ENCODE assay signal across 8 cellular contexts in the genomic region with DNA sequence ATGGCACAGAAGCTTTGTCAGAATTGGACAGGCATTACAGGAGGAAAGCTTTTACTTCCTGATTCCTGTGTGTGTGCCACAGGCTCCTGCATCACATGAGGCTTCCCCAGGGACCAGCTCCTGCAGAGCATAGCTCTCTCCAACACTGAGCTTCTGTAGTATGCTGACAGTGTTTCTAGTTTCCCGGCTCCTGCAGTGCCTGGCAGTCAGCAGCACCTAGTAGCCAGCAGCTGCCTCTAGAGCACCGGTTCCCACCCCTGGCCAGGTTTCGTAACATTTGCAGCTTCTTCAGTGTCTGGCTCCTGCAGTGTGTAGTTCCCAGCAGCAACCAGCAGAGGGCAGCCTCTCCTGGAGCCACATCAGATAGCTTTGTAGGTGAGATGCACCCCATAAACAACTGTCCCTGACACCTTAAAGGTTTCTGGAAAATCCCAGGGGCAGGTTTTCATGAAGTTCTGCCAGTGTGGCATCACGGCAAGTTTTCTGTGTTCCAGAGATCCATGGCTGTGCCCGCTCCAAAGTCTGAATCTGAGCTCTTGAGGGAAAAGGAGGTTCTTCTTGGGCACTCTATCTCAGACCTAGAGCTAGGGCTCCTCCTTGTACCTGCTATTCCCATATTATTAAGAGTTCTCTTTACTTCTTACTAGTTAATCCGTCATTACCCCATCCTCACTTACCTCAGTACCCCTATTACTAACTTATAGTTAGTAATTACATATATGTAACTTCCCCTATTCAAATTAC. TPM values are rescaled to one million over a fixed set of nuclear protein-coding genes. Genes with fewer than 3 reads are reported as not detected.
DNase-seq lines count a peak whose midpoint lies in the region; ATAC-seq, FAIRE-seq and TF ChIP-seq lines count a peak whose summit lies in the region.

No MANE protein-coding gene starts in this region.

- H3K36me3 Mint-ChIP-seq in activated B cell treated with CpG ODN at 0.5 μM for 24 hours (ENCODE audit: low read depth): no peaks in the 10 kb centered on the region

- peak overlapping the region; percentile 82 for H2AFZ ChIP-seq in keratinocyte (ENCODE audit: control insufficient read depth, low read length)

- peak overlapping the region; percentile 58 for H3K4me3 Mint-ChIP-seq in activated B cell treated with CpG ODN at 0.5 μM for 24 hours

- H3K4me1 Mint-ChIP-seq in activated B cell treated with CpG ODN at 0.5 μM for 24 hours: peaks cover 13% of the 10 kb centered on the region

- H3K9me3 Mint-ChIP-seq in activated B cell treated with CpG ODN at 0.5 μM for 24 hours: no peaks in the 10 kb centered on the region

- no peaks in the 10 kb centered on the region for H3K79me2 ChIP-seq in keratinocyte (ENCODE audit: control insufficient read depth, insufficient read depth, low read length)

- H4K20me1 ChIP-seq in keratinocyte (ENCODE audit: control insufficient read depth, extremely low read depth, insufficient read depth, low read length): no peaks in the 10 kb centered on the region

- intact Hi-C loops in activated B cell treated with CpG ODN at 0.5 μM for 24 hours (cut with micrococcal nuclease): loop anchor here (1.0 to 10.0 kb wide), 4 partner anchors 34 to 1421 kb away; partner anchors contain the start of gene RTP4

- POLR2A ChIA-PET in activated B cell treated with CpG ODN at 0.5 μM for 24 hours (lab: Charles Lee): interaction anchor here (0.5 to 2.3 kb wide), 7 partner anchors 13 to 1012 kb away, joined by 3 to 15 read pairs (median 4); partner anchors contain the start of genes DNAJB11, EIF4A2 and TBCCD1

- DNase-seq in AG08396 (ENCODE audit: low spot score) (peak; percentile 77), NCI-H2171 (lab: John Stamatoyannopoulos, UW) (peak; percentile 85), activated B cell treated with CpG ODN at 0.5 μM for 24 hours (peak; percentile 78), cardiac fibroblast (ENCODE audit: low read depth in 2 of 2) (peak; percentile 85 to 89), keratinocyte (ENCODE audit: low read depth, low spot score) (no peak)
- DNase-seq in stimulated activated CD4-positive, alpha-beta T cell treated with anti-CD3 and anti-CD28 coated beads, Interleukin-1b, Interleukin-23, amount 100 ng/mL, for 24 hours (ENCODE audit: low read depth in 4 of 4, low spot score in 1 of 4): peak; percentile 49 to 72 (median 68)

- H3K27me3 ChIP-seq in keratinocyte (ENCODE audit: control insufficient read depth, extremely low read depth, insufficient read depth, low read length): no peaks in the 10 kb centered on the region

- H3K4me3 ChIP-seq in cardiac fibroblast (replicated peaks in 1 of 2; ENCODE audit: low read depth in 2 of 2, low read length in 2 of 2) (peak overlapping the region in 1 of 2 donors; percentile 8), keratinocyte (ENCODE audit: control insufficient read depth in 2 of 3, extremely low read depth in 1 of 3, insufficient read depth in 2 of 3, low read depth in 1 of 3, low read length in 3 of 3) (peak overlapping the region in 1 of 3 experiments; percentile 11)

- H3K4me1 ChIP-seq in keratinocyte (ENCODE audit: control insufficient read depth, extremely low read depth, insufficient read depth, low read length): peaks cover 18% of the 10 kb centered on the region

- CTCF ChIA-PET in activated B cell treated with CpG ODN at 0.5 μM for 24 hours (lab: Charles Lee): interaction anchor here (0.6 to 2.6 kb wide), 33 partner anchors 9 to 1736 kb away, joined by 3 to 31 read pairs (median 4); partner anchors contain the start of gene TBCCD1

- H3K36me3 ChIP-seq in keratinocyte (ENCODE audit: control insufficient read depth in 2 of 2, extremely low read depth in 1 of 2, insufficient read depth in 2 of 2, low read length in 2 of 2): no peaks in the 10 kb centered on the region

- no peaks in the 10 kb centered on the region for H3K9me3 ChIP-seq in keratinocyte (ENCODE audit: control insufficient read depth, low read depth, low read length)

- peaks cover 7% of the 10 kb centered on the region for H3K27me3 Mint-ChIP-seq in activated B cell treated with CpG ODN at 0.5 μM for 24 hours

- TF ChIP-seq CTCF in activated B cell treated with CpG ODN at 0.5 μM for 24 hours (IDR thresholded peaks at IDR 0.05) (peak; percentile 99), cardiac fibroblast (IDR thresholded peaks at IDR 0.05; ENCODE audit: low read depth, low read length) (peak; percentile 100), keratinocyte (optimal IDR thresholded peaks at IDR 0.05 in 1 of 3, IDR thresholded peaks at IDR 0.05 in 1 of 3, conservative IDR thresholded peaks at IDR 0.05 in 1 of 3; ENCODE audit: extremely low read depth in 1 of 3, insufficient read depth in 2 of 3, low read length in 3 of 3) (peak; percentile 93 to 99 (median 97))

- no peaks in the 10 kb centered on the region for H3K9me1 ChIP-seq in keratinocyte (ENCODE audit: control insufficient read depth, extremely low read depth, insufficient read depth, low read length)

- H3K9ac ChIP-seq in keratinocyte (ENCODE audit: control insufficient read depth, extremely low read depth, insufficient read depth, low read length): no peak overlapping the region

- peak overlapping the region; percentile 61 for H3K27ac Mint-ChIP-seq in activated B cell treated with CpG ODN at 0.5 μM for 24 hours

- H3K27ac ChIP-seq in keratinocyte (ENCODE audit: control insufficient read depth, insufficient read depth, low read length): no peak overlapping the region

- peak; percentile 94 for FAIRE-seq in keratinocyte (lab: Jason Lieb, UNC)

- ATAC-seq in GM18870 (IDR thresholded peaks at IDR 0.05; ENCODE audit: unreplicated experiment) (peak; percentile 76), HG03097 (IDR thresholded peaks at IDR 0.05; ENCODE audit: low FRiP score, unreplicated experiment) (peak; percentile 84), activated B cell treated with CpG ODN at 0.5 μM for 24 hours (ENCODE audit: low read depth) (peak; percentile 99)

- dilution Hi-C loops in keratinocyte (cut with MboI; ENCODE audit: extremely low pct_ligation_motif_present, low sequenced_read_pairs): no loop called here

- peak overlapping the region; percentile 44 for H3K4me2 ChIP-seq in keratinocyte (ENCODE audit: control insufficient read depth, extremely low read depth, insufficient read depth, low read depth, low read length)

RNA-seq across cellular contexts. Expression of gene TRA2B, which starts 5.7 kb away (rescaled TPM):
- total RNA-seq in activated B cell treated with CpG ODN at 0.5 μM for 24 hours: 213 and 219 TPM in 2 replicates
- 105 to 195 TPM (median 132 TPM) in 3 replicates for polyA plus RNA-seq in keratinocyte
- 73.7 TPM for polyA plus RNA-seq in keratinocyte (2011; ENCODE audit: low read depth)
- polyA plus RNA-seq in keratinocyte (2011; cell fraction: cytosol; rRNA removed): 65.1 and 101 TPM in 2 replicates
- polyA plus RNA-seq in keratinocyte (2011; cell fraction: nucleus; rRNA removed): 75.4 and 116 TPM in 2 replicates
- 48.2 and 132 TPM in 2 replicates for polyA plus RNA-seq in keratinocyte (2012; ENCODE audit: low replicate concordance)
- 70.9 to 176 TPM (median 145 TPM) in 3 replicates for polyA minus RNA-seq in keratinocyte
- 296 TPM for polyA minus RNA-seq in keratinocyte (2011; cell fraction: cytosol; rRNA and poly(A)+ RNA removed)
- polyA minus RNA-seq in keratinocyte (2011; cell fraction: nucleus; rRNA and poly(A)+ RNA removed): 77.1 and 106 TPM in 2 replicates
